1 cellular context compared by ENCODE assay signal in genomic region chr1:241640149-241640866, GRCh38.
TF ChIP-seq lines count a peak whose summit lies in the region.

A gene with protein sequence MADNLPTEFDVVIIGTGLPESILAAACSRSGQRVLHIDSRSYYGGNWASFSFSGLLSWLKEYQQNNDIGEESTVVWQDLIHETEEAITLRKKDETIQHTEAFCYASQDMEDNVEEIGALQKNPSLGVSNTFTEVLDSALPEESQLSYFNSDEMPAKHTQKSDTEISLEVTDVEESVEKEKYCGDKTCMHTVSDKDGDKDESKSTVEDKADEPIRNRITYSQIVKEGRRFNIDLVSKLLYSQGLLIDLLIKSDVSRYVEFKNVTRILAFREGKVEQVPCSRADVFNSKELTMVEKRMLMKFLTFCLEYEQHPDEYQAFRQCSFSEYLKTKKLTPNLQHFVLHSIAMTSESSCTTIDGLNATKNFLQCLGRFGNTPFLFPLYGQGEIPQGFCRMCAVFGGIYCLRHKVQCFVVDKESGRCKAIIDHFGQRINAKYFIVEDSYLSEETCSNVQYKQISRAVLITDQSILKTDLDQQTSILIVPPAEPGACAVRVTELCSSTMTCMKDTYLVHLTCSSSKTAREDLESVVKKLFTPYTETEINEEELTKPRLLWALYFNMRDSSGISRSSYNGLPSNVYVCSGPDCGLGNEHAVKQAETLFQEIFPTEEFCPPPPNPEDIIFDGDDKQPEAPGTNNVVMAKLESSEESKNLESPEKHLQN (minus strand): TSS chr1:241640369. CDS start chr1:241635766, 4,603 bp downstream.
OPN3 (minus strand) TSS chr1:241640369; CDS start chr1:241640254, 115 bp downstream.

TF ChIP-seq in WTC11, 78 proteins besides CTCF, POLR2A, EP300 and RAD21 (continued from another document and continues in another):
- TF ChIP-seq, protein P1, sequence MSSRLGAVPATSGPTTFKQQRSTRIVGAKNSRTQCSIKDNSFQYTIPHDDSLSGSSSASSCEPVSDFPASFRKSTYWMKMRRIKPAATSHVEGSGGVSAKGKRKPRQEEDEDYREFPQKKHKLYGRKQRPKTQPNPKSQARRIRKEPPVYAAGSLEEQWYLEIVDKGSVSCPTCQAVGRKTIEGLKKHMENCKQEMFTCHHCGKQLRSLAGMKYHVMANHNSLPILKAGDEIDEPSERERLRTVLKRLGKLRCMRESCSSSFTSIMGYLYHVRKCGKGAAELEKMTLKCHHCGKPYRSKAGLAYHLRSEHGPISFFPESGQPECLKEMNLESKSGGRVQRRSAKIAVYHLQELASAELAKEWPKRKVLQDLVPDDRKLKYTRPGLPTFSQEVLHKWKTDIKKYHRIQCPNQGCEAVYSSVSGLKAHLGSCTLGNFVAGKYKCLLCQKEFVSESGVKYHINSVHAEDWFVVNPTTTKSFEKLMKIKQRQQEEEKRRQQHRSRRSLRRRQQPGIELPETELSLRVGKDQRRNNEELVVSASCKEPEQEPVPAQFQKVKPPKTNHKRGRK (CRISPR knock-in tag; IDR thresholded peaks at IDR 0.05; ENCODE audit: borderline replicate concordance) = no peak
- TF ChIP-seq, protein P2, sequence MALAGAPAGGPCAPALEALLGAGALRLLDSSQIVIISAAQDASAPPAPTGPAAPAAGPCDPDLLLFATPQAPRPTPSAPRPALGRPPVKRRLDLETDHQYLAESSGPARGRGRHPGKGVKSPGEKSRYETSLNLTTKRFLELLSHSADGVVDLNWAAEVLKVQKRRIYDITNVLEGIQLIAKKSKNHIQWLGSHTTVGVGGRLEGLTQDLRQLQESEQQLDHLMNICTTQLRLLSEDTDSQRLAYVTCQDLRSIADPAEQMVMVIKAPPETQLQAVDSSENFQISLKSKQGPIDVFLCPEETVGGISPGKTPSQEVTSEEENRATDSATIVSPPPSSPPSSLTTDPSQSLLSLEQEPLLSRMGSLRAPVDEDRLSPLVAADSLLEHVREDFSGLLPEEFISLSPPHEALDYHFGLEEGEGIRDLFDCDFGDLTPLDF (CRISPR knock-in tag; IDR thresholded peaks at IDR 0.05) = no peak
- TF ChIP-seq ZNF532 (CRISPR knock-in tag; IDR thresholded peaks at IDR 0.05; ENCODE audit: borderline replicate concordance) (0 out of 2 replicates have a peak, but pooled peaks have one; percentile 55), MLX (CRISPR knock-in tag; IDR thresholded peaks at IDR 0.05) (no peak), ZMAT4 (CRISPR knock-in tag; IDR thresholded peaks at IDR 0.05) (no peak), STAT6 (CRISPR knock-in tag; conservative IDR thresholded peaks at IDR 0.05; ENCODE audit: low read depth) (no peak), CDX4 (CRISPR knock-in tag; IDR thresholded peaks at IDR 0.05; ENCODE audit: borderline replicate concordance) (no peak), CREM (CRISPR knock-in tag; IDR thresholded peaks at IDR 0.05) (no peak), NR3C1 (CRISPR knock-in tag; conservative IDR thresholded peaks at IDR 0.05; ENCODE audit: low read depth) (no peak), JUN (CRISPR knock-in tag; IDR thresholded peaks at IDR 0.05) (0 out of 2 replicates have a peak, but pooled peaks have one; percentile 52), HMGXB4 (CRISPR knock-in tag; IDR thresholded peaks at IDR 0.05) (no peak), NFYB (CRISPR knock-in tag; conservative IDR thresholded peaks at IDR 0.05; ENCODE audit: low read depth) (no peak), FOXP1 (CRISPR knock-in tag; IDR thresholded peaks at IDR 0.05; ENCODE audit: borderline replicate concordance) (no peak), CBFB (CRISPR knock-in tag; IDR thresholded peaks at IDR 0.05; ENCODE audit: low read depth) (no peak), ZNF232 (CRISPR knock-in tag; IDR thresholded peaks at IDR 0.05) (no peak), FOXK1 (CRISPR knock-in tag; IDR thresholded peaks at IDR 0.05) (peak; percentile 60), FOXP4 (CRISPR knock-in tag; IDR thresholded peaks at IDR 0.05) (peak; percentile 56; the same call in 1 of the 2 replicates), ZNF121 (CRISPR knock-in tag; IDR thresholded peaks at IDR 0.05) (no peak), TEAD4 (CRISPR knock-in tag; IDR thresholded peaks at IDR 0.05) (no peak), GTF2I (CRISPR knock-in tag; conservative IDR thresholded peaks at IDR 0.05) (no peak), SMAD3 (CRISPR knock-in tag; IDR thresholded peaks at IDR 0.05; ENCODE audit: borderline replicate concordance) (no peak), ZBTB21 (CRISPR knock-in tag; IDR thresholded peaks at IDR 0.05; ENCODE audit: borderline replicate concordance) (no peak), MXD4 (CRISPR knock-in tag; IDR thresholded peaks at IDR 0.05; ENCODE audit: borderline replicate concordance) (no peak), ZNF219 (CRISPR knock-in tag; IDR thresholded peaks at IDR 0.05; ENCODE audit: borderline replicate concordance) (peak; percentile 58; the same call in 1 of the 2 replicates), ZBTB43 (CRISPR knock-in tag; IDR thresholded peaks at IDR 0.05) (no peak), IRF2 (CRISPR knock-in tag; IDR thresholded peaks at IDR 0.05; ENCODE audit: borderline replicate concordance, low read depth) (no peak), HMGA2 (CRISPR knock-in tag; IDR thresholded peaks at IDR 0.05) (no peak), E2F5 (CRISPR knock-in tag; IDR thresholded peaks at IDR 0.05) (0 out of 2 replicates have a peak, but pooled peaks have one; percentile 33)
- TF ChIP-seq, protein P3, sequence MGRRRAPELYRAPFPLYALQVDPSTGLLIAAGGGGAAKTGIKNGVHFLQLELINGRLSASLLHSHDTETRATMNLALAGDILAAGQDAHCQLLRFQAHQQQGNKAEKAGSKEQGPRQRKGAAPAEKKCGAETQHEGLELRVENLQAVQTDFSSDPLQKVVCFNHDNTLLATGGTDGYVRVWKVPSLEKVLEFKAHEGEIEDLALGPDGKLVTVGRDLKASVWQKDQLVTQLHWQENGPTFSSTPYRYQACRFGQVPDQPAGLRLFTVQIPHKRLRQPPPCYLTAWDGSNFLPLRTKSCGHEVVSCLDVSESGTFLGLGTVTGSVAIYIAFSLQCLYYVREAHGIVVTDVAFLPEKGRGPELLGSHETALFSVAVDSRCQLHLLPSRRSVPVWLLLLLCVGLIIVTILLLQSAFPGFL (CRISPR knock-in tag; IDR thresholded peaks at IDR 0.05; ENCODE audit: borderline replicate concordance) = no peak
- TF ChIP-seq, protein P4, sequence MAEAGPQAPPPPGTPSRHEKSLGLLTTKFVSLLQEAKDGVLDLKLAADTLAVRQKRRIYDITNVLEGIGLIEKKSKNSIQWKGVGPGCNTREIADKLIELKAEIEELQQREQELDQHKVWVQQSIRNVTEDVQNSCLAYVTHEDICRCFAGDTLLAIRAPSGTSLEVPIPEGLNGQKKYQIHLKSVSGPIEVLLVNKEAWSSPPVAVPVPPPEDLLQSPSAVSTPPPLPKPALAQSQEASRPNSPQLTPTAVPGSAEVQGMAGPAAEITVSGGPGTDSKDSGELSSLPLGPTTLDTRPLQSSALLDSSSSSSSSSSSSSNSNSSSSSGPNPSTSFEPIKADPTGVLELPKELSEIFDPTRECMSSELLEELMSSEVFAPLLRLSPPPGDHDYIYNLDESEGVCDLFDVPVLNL (CRISPR knock-in tag; IDR thresholded peaks at IDR 0.05; ENCODE audit: borderline replicate concordance, low read depth) = no peak
